Comparison of ENCODE assay signal across 8 cellular contexts in genomic region chr3:128489860-128490649, GRCh38. TPM values are rescaled to one million over a fixed set of nuclear protein-coding genes. Genes with fewer than 3 reads are reported as not detected.
DNase-seq lines count a peak whose midpoint lies in the region; ATAC-seq, FAIRE-seq and TF ChIP-seq lines count a peak whose summit lies in the region.

No MANE protein-coding gene starts in this region.

- peak overlapping the region; percentile 43 for H2AFZ ChIP-seq in keratinocyte (ENCODE audit: control insufficient read depth, low read length)

- no peaks in the 10 kb centered on the region for H3K9me3 Mint-ChIP-seq in stimulated activated naive B cell treated with anti-CD40 and anti-IgM and Interleukin-4, amounts not matched to agents 10 μg/mL and 1 μg/mL and 100 μg/mL, for 72 hours

- H3K4me3 ChIP-seq in astrocyte of the cerebellum (ENCODE audit: low read depth, low read length) (peak overlapping the region; percentile 25), keratinocyte (ENCODE audit: control insufficient read depth in 2 of 3, extremely low read depth in 1 of 3, insufficient read depth in 2 of 3, low read depth in 1 of 3, low read length in 3 of 3) (peak overlapping the region; percentile 35 to 65 (median 61))

- no peak for FAIRE-seq in keratinocyte (lab: Jason Lieb, UNC)

- H3K27me3 ChIP-seq in keratinocyte (ENCODE audit: control insufficient read depth, extremely low read depth, insufficient read depth, low read length), result peaks cover 97% of the 10 kb centered on the region

- no peaks in the 10 kb centered on the region for H3K36me3 ChIP-seq in keratinocyte (ENCODE audit: control insufficient read depth in 2 of 2, extremely low read depth in 1 of 2, insufficient read depth in 2 of 2, low read length in 2 of 2)

- peaks cover 14% of the 10 kb centered on the region for H3K4me1 ChIP-seq in keratinocyte (ENCODE audit: control insufficient read depth, extremely low read depth, insufficient read depth, low read length)

- H3K4me2 ChIP-seq in keratinocyte (ENCODE audit: control insufficient read depth, extremely low read depth, insufficient read depth, low read depth, low read length), result peak overlapping the region; percentile 83

- dilution Hi-C loops in keratinocyte (cut with MboI; ENCODE audit: extremely low pct_ligation_motif_present, low sequenced_read_pairs), result no loop called here

- in situ Hi-C loops in astrocyte of the cerebellum (cut with HindIII; ENCODE audit: low sequenced_read_pairs), result no loop called here

- no peaks in the 10 kb centered on the region for H3K9me3 ChIP-seq in keratinocyte (ENCODE audit: control insufficient read depth, low read depth, low read length)

- H3K79me2 ChIP-seq in keratinocyte (ENCODE audit: control insufficient read depth, insufficient read depth, low read length), result no peaks in the 10 kb centered on the region

- TF ChIP-seq CTCF in astrocyte of the cerebellum (IDR thresholded peaks at IDR 0.05; ENCODE audit: low read depth, low read length, missing control alignments), result peak; percentile 4
- TF ChIP-seq CTCF in keratinocyte (optimal IDR thresholded peaks at IDR 0.05 in 1 of 3, IDR thresholded peaks at IDR 0.05 in 1 of 3, conservative IDR thresholded peaks at IDR 0.05 in 1 of 3; ENCODE audit: extremely low read depth in 1 of 3, insufficient read depth in 2 of 3, low read length in 3 of 3), result peak in 1 of 3 experiments; percentile 4

- no peak overlapping the region for H3K27ac ChIP-seq in keratinocyte (ENCODE audit: control insufficient read depth, insufficient read depth, low read length)

- H3K27me3 Mint-ChIP-seq in stimulated activated naive B cell treated with anti-CD40 and anti-IgM and Interleukin-4, amounts not matched to agents 10 μg/mL and 1 μg/mL and 100 μg/mL, for 72 hours, result peaks cover 64 to 87% of the 10 kb centered on the region in 2 donors

- DNase-seq in DMS79 treated with DMSO at 0.1 percent for 48 hours (lab: John Stamatoyannopoulos, UW) (peak; percentile 30), NCI-H1105 treated with DMSO at 0.1 percent for 48 hours (lab: John Stamatoyannopoulos, UW) (peak; percentile 65), astrocyte of the cerebellum (ENCODE audit: low read depth) (no peak), keratinocyte (ENCODE audit: low read depth, low spot score) (no peak)
- DNase-seq in stimulated activated naive B cell treated with anti-CD40 and anti-IgM and Interleukin-4, amounts not matched to agents 10 μg/mL and 1 μg/mL and 100 μg/mL, for 72 hours, result no peak

- H3K9me1 ChIP-seq in keratinocyte (ENCODE audit: control insufficient read depth, extremely low read depth, insufficient read depth, low read length), result no peaks in the 10 kb centered on the region

- peaks cover 33 to 66% of the 10 kb centered on the region in 2 donors for H3K4me1 Mint-ChIP-seq in stimulated activated naive B cell treated with anti-CD40 and anti-IgM and Interleukin-4, amounts not matched to agents 10 μg/mL and 1 μg/mL and 100 μg/mL, for 72 hours

- H4K20me1 ChIP-seq in keratinocyte (ENCODE audit: control insufficient read depth, extremely low read depth, insufficient read depth, low read length), result peaks cover 18% of the 10 kb centered on the region

- no peak for ATAC-seq in stimulated activated naive B cell treated with anti-CD40 and anti-IgM and Interleukin-4, amounts not matched to agents 10 μg/mL and 1 μg/mL and 100 μg/mL, for 72 hours (replicated peaks)
- no peak for ATAC-seq in HG03460 (IDR thresholded peaks at IDR 0.05; ENCODE audit: unreplicated experiment)
- no peak for ATAC-seq in HG03457 (IDR thresholded peaks at IDR 0.05; ENCODE audit: unreplicated experiment)
- ATAC-seq in GM21825 (IDR thresholded peaks at IDR 0.05; ENCODE audit: unreplicated experiment), result no peak

- peak overlapping the region; percentile 84 for H3K27ac Mint-ChIP-seq in stimulated activated naive B cell treated with anti-CD40 and anti-IgM and Interleukin-4, amounts not matched to agents 10 μg/mL and 1 μg/mL and 100 μg/mL, for 72 hours

- H3K9ac ChIP-seq in keratinocyte (ENCODE audit: control insufficient read depth, extremely low read depth, insufficient read depth, low read length), result no peak overlapping the region

- H3K36me3 Mint-ChIP-seq in stimulated activated naive B cell treated with anti-CD40 and anti-IgM and Interleukin-4, amounts not matched to agents 10 μg/mL and 1 μg/mL and 100 μg/mL, for 72 hours, result peaks cover 0 to 2% of the 10 kb centered on the region in 2 donors

- peak overlapping the region; percentile 78 to 84 for H3K4me3 Mint-ChIP-seq in stimulated activated naive B cell treated with anti-CD40 and anti-IgM and Interleukin-4, amounts not matched to agents 10 μg/mL and 1 μg/mL and 100 μg/mL, for 72 hours

RNA-seq across cellular contexts. Expression of gene GATA2, which starts 2.9 kb away (rescaled TPM):
- polyA plus RNA-seq in keratinocyte, result not detected in 3 replicates
- polyA plus RNA-seq in keratinocyte (2011; ENCODE audit: low read depth), result not detected
- not detected in 2 replicates for polyA plus RNA-seq in keratinocyte (2011; cell fraction: cytosol; rRNA removed)
- polyA plus RNA-seq in keratinocyte (2011; cell fraction: nucleus; rRNA removed), result 0.10 TPM in 1 of 2 replicates, not detected in the other
- 0.13 TPM in 1 of 2 replicates, not detected in the other for polyA plus RNA-seq in keratinocyte (2012; ENCODE audit: low replicate concordance)
- polyA minus RNA-seq in keratinocyte, result 0.13 TPM in 1 of 3 replicates, not detected in the others
- polyA minus RNA-seq in keratinocyte (2011; cell fraction: cytosol; rRNA and poly(A)+ RNA removed), result 0.58 TPM
- polyA minus RNA-seq in keratinocyte (2011; cell fraction: nucleus; rRNA and poly(A)+ RNA removed), result 0.21 and 0.47 TPM in 2 replicates

RNA-seq across cellular contexts. Expression of gene DNAJB8, which starts 23.4 kb away (rescaled TPM):
- not detected in 3 replicates for polyA plus RNA-seq in keratinocyte
- polyA plus RNA-seq in keratinocyte (2011; ENCODE audit: low read depth), result not detected
- not detected in 2 replicates for polyA plus RNA-seq in keratinocyte (2011; cell fraction: cytosol; rRNA removed)
- polyA plus RNA-seq in keratinocyte (2011; cell fraction: nucleus; rRNA removed), result not detected in 2 replicates
- not detected in 2 replicates for polyA plus RNA-seq in keratinocyte (2012; ENCODE audit: low replicate concordance)
- polyA minus RNA-seq in keratinocyte, result not detected in 3 replicates
- polyA minus RNA-seq in keratinocyte (2011; cell fraction: cytosol; rRNA and poly(A)+ RNA removed), result not detected
- polyA minus RNA-seq in keratinocyte (2011; cell fraction: nucleus; rRNA and poly(A)+ RNA removed), result not detected in 2 replicates

Comparison
In these comparisons a context has a peak if more than half of its experiments do, and no peak if none do; other contexts are left out.
1. DNase-seq: peak in DMS79 treated with DMSO at 0.1 percent for 48 hours (single experiment) and NCI-H1105 treated with DMSO at 0.1 percent for 48 hours (single experiment); none in astrocyte of the cerebellum (single experiment), keratinocyte (single experiment) and stimulated activated naive B cell treated with anti-CD40 and anti-IgM and Interleukin-4, amounts not matched to agents 10 μg/mL and 1 μg/mL and 100 μg/mL, for 72 hours (single experiment).